Comparison of ENCODE assay signal across 11 cellular contexts in genomic region chr20:676315-676937, GRCh38. TPM values are rescaled to one million over a fixed set of nuclear protein-coding genes. Genes with fewer than 3 reads are reported as not detected.
DNase-seq lines count a peak whose midpoint lies in the region; ATAC-seq, FAIRE-seq and TF ChIP-seq lines count a peak whose summit lies in the region.
"Had no signal": no experiment of that assay in that cellular context is flagged by ENCODE, and none has a peak within 500 bp of the region (broad histone marks: within the 10 kb centered on the region; RNA-seq: fewer than 3 reads in every experiment).

No MANE protein-coding gene starts in this region.

- FAIRE-seq in GM12892 (lab: Jason Lieb, UNC) = no peak
- FAIRE-seq: pancreas had no signal

- no peak for DNase-seq in activated naive CD4-positive, alpha-beta T cell treated with Interleukin-2 at 50 U/mL for 16 hours
- DNase-seq in NCI-H526 treated with DMSO at 0.1 percent for 48 hours (lab: John Stamatoyannopoulos, UW) (peak; percentile 69), germinal center (ENCODE audit: low spot score) (peak; percentile 50), GM10248 (ENCODE audit: extremely low spot score) (no peak), GM12892 (ENCODE audit: insufficient read length) (no peak), NCI-H1092 treated with DMSO at 0.1 percent for 48 hours (lab: John Stamatoyannopoulos, UW) (no peak)
- DNase-seq: NCI-H1436 treated with DMSO at 0.1 percent for 48 hours had no signal

- CTCF ChIA-PET in GM10248 (lab: Yijun Ruan, JAX) = interaction anchor here (4.9 kb wide), 1 partner anchor 9 kb away, joined by 23 read pairs; no protein-coding TSS in a partner anchor

- peaks cover 51% of the 10 kb centered on the region for H3K27me3 Mint-ChIP-seq in activated naive CD4-positive, alpha-beta T cell treated with anti-CD3 and anti-CD28 coated beads, Interleukin-2, amount 50 U/mL, for 24 hours
- peaks cover 87% of the 10 kb centered on the region for H3K27me3 Mint-ChIP-seq in stimulated activated memory B cell treated with anti-CD40 and anti-IgM and Interleukin-4, amounts not matched to agents 10 μg/mL and 1 μg/mL and 100 μg/mL, for 72 hours

- no peaks in the 10 kb centered on the region for H3K9me3 Mint-ChIP-seq in activated naive CD4-positive, alpha-beta T cell treated with anti-CD3 and anti-CD28 coated beads, Interleukin-2, amount 50 U/mL, for 24 hours
- no peaks in the 10 kb centered on the region for H3K9me3 Mint-ChIP-seq in stimulated activated memory B cell treated with anti-CD40 and anti-IgM and Interleukin-4, amounts not matched to agents 10 μg/mL and 1 μg/mL and 100 μg/mL, for 72 hours

- POLR2A ChIA-PET in GM10248 (lab: Yijun Ruan, JAX) = no interaction called here

- peak overlapping the region; percentile 15 for H3K4me3 Mint-ChIP-seq in activated naive CD4-positive, alpha-beta T cell treated with anti-CD3 and anti-CD28 coated beads, Interleukin-2, amount 50 U/mL, for 24 hours
- H3K4me3 Mint-ChIP-seq in stimulated activated memory B cell treated with anti-CD40 and anti-IgM and Interleukin-4, amounts not matched to agents 10 μg/mL and 1 μg/mL and 100 μg/mL, for 72 hours = no peak overlapping the region

- TF ChIP-seq POLR2A in GM12892 (IDR thresholded peaks at IDR 0.05; ENCODE audit: low read depth, low read length) = no peak

- ATAC-seq in stimulated activated memory B cell treated with anti-CD40 and anti-IgM and Interleukin-4, amounts not matched to agents 10 μg/mL and 1 μg/mL and 100 μg/mL, for 72 hours = peak; percentile 47

- TF ChIP-seq CTCF in GM10248 (IDR thresholded peaks at IDR 0.05; ENCODE audit: control extremely low read depth, extremely low read depth, low read depth, missing control alignments) = no peak

- H3K4me1 Mint-ChIP-seq in activated naive CD4-positive, alpha-beta T cell treated with anti-CD3 and anti-CD28 coated beads, Interleukin-2, amount 50 U/mL, for 24 hours = peaks cover 7% of the 10 kb centered on the region
- H3K4me1 Mint-ChIP-seq in stimulated activated memory B cell treated with anti-CD40 and anti-IgM and Interleukin-4, amounts not matched to agents 10 μg/mL and 1 μg/mL and 100 μg/mL, for 72 hours = peaks cover 11% of the 10 kb centered on the region

- no peaks in the 10 kb centered on the region for H3K36me3 Mint-ChIP-seq in activated naive CD4-positive, alpha-beta T cell treated with anti-CD3 and anti-CD28 coated beads, Interleukin-2, amount 50 U/mL, for 24 hours
- H3K36me3 Mint-ChIP-seq in stimulated activated memory B cell treated with anti-CD40 and anti-IgM and Interleukin-4, amounts not matched to agents 10 μg/mL and 1 μg/mL and 100 μg/mL, for 72 hours = no peaks in the 10 kb centered on the region

- no peak overlapping the region for H3K27ac Mint-ChIP-seq in activated naive CD4-positive, alpha-beta T cell treated with anti-CD3 and anti-CD28 coated beads, Interleukin-2, amount 50 U/mL, for 24 hours
- no peak overlapping the region for H3K27ac Mint-ChIP-seq in stimulated activated memory B cell treated with anti-CD40 and anti-IgM and Interleukin-4, amounts not matched to agents 10 μg/mL and 1 μg/mL and 100 μg/mL, for 72 hours

RNA-seq across cellular contexts. Expression of gene SCRT2, which starts 0.8 kb away (rescaled TPM):
- polyA plus RNA-seq in GM12892 (2012; ENCODE audit: missing spikeins) = not detected
- polyA plus RNA-seq: BJ had no signal

RNA-seq across cellular contexts. Expression of gene SRXN1, which starts 23.4 kb away (rescaled TPM):
- 13.7 TPM for polyA plus RNA-seq in GM12892 (2012; ENCODE audit: missing spikeins)

Comparison
In these comparisons a context has a peak if more than half of its experiments do, and no peak if none do; other contexts are left out.
1. DNase-seq: peak in NCI-H526 treated with DMSO at 0.1 percent for 48 hours (single experiment) and germinal center (single experiment); none in activated naive CD4-positive, alpha-beta T cell treated with Interleukin-2 at 50 U/mL for 16 hours (single experiment), GM10248 (single experiment), GM12892 (single experiment) and NCI-H1092 treated with DMSO at 0.1 percent for 48 hours (single experiment).